Comparison of ENCODE assay signal across 8 cellular contexts in the genomic region with DNA sequence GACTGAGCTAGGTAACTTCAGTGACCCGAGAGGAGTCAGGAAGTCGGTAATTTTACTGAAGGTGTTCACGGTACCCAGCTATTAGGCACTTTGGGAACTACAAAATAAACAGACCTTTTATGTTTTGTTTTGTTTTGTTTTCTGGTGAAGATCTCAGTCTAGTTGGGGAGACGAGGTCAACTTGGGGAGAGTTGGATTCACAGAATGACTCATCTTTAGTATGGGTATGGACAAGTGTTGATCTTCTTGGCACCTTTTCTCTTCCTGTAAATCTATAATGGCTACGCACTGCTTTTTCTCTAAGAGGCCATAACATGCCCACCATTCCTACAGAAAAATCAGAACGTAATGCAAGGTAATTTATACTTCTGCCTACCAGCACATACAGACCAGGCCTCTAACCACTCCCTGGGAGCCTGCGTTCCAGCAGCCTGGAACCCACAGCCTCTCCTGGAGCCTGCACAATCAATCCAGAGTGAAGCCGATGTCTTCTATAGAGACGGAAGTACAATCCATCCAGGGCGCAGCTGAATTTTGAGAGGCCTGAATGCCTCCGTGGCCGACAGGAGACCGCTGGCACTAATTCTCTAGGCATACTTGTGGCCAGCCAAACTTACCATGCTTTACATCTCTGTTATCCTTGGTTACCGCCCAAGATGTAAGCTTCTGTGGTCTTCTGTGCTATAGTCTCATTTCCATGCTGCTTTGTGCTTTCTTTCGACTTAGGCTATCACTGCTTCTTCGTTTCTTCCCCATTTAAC. TPM values are rescaled to one million over a fixed set of nuclear protein-coding genes. Genes with fewer than 3 reads are reported as not detected.
A peak's percentile ranks its signal among the peaks of the same experiment; 100 is the strongest.
DNase-seq lines count a peak whose midpoint lies in the region; ATAC-seq and TF ChIP-seq lines count a peak whose summit lies in the region.

No MANE protein-coding gene starts in this region.

- TF ChIP-seq CTCF in gastroesophageal sphincter (IDR thresholded peaks at IDR 0.05) (no peak), parathyroid adenoma (IDR thresholded peaks at IDR 0.05) (no peak)

- H3K9me3 ChIP-seq in gastroesophageal sphincter (no peaks in the 10 kb centered on the region), parathyroid adenoma (ENCODE audit: control insufficient read depth, low read length) (no peaks in the 10 kb centered on the region)

- no peak for TF ChIP-seq POLR2A in gastroesophageal sphincter (IDR thresholded peaks at IDR 0.05)

- H3K9me3 Mint-ChIP-seq in activated T-helper 1 cell treated with anti-CD3 and anti-CD28 coated beads, Interleukin-12 subunit alpha, Interleukin-12 subunit beta, Interleukin-2, Interleukin-4 antibody, amounts not matched to agents 30 ng/mL and 10 ng/mL and 1 ng/mL, durations not matched to agents 14 hours and 24 hours and 36 hours: no peaks in the 10 kb centered on the region

- H3K4me3 ChIP-seq in gastroesophageal sphincter (peak overlapping the region; percentile 61 to 67), parathyroid adenoma (ENCODE audit: low read depth, low read length) (peak overlapping the region; percentile 91)

- H3K27ac Mint-ChIP-seq in activated T-helper 1 cell treated with anti-CD3 and anti-CD28 coated beads, Interleukin-12 subunit alpha, Interleukin-12 subunit beta, Interleukin-2, Interleukin-4 antibody, amounts not matched to agents 30 ng/mL and 10 ng/mL and 1 ng/mL, durations not matched to agents 14 hours and 24 hours and 36 hours: peak overlapping the region; percentile 97

- H3K27me3 ChIP-seq in gastroesophageal sphincter: no peaks in the 10 kb centered on the region
- no peaks in the 10 kb centered on the region for H3K27me3 ChIP-seq in parathyroid adenoma (ENCODE audit: control insufficient read depth, insufficient read depth, low read length)

- H3K36me3 ChIP-seq in gastroesophageal sphincter: peaks cover 0 to 9% of the 10 kb centered on the region in 2 donors
- no peaks in the 10 kb centered on the region for H3K36me3 ChIP-seq in parathyroid adenoma (ENCODE audit: control insufficient read depth, insufficient read depth, low read length)

- peaks cover 52% of the 10 kb centered on the region for H3K4me1 Mint-ChIP-seq in activated T-helper 1 cell treated with anti-CD3 and anti-CD28 coated beads, Interleukin-12 subunit alpha, Interleukin-12 subunit beta, Interleukin-2, Interleukin-4 antibody, amounts not matched to agents 30 ng/mL and 10 ng/mL and 1 ng/mL, durations not matched to agents 14 hours and 24 hours and 36 hours (ENCODE audit: low read depth)

- DNase-seq in D341Med (ENCODE audit: low spot score) (peak; percentile 45), KG1 (lab: John Stamatoyannopoulos, UW) (peak; percentile 7), COR-L47 (lab: John Stamatoyannopoulos, UW) (no peak)
- DNase-seq in activated T-helper 1 cell treated with anti-CD3 and anti-CD28 coated beads, Interleukin-12 subunit alpha, Interleukin-12 subunit beta, Interleukin-2, Interleukin-4 antibody, amounts not matched to agents 30 ng/mL and 10 ng/mL and 1 ng/mL, durations not matched to agents 14 hours and 24 hours and 36 hours (ENCODE audit: low spot score): no peak

- H3K27me3 Mint-ChIP-seq in activated T-helper 1 cell treated with anti-CD3 and anti-CD28 coated beads, Interleukin-12 subunit alpha, Interleukin-12 subunit beta, Interleukin-2, Interleukin-4 antibody, amounts not matched to agents 30 ng/mL and 10 ng/mL and 1 ng/mL, durations not matched to agents 14 hours and 24 hours and 36 hours (ENCODE audit: insufficient read depth): no peaks in the 10 kb centered on the region

- peak overlapping the region; percentile 92 for H3K4me2 ChIP-seq in parathyroid adenoma (ENCODE audit: low read length)

- peak overlapping the region; percentile 57 for H3K9ac ChIP-seq in parathyroid adenoma

- H2AFZ ChIP-seq in parathyroid adenoma: peak overlapping the region; percentile 91

- WGBS in gastroesophageal sphincter (ENCODE audit: low coverage in 1 of 2), 2 donors: 5 to 9% methylated on average over 15 to 16 of the region's 16 CpGs

- H3K4me3 Mint-ChIP-seq in activated T-helper 1 cell treated with anti-CD3 and anti-CD28 coated beads, Interleukin-12 subunit alpha, Interleukin-12 subunit beta, Interleukin-2, Interleukin-4 antibody, amounts not matched to agents 30 ng/mL and 10 ng/mL and 1 ng/mL, durations not matched to agents 14 hours and 24 hours and 36 hours: peak overlapping the region; percentile 98

- intact Hi-C loops in activated T-helper 1 cell treated with anti-CD3 and anti-CD28 coated beads, Interleukin-12 subunit alpha, Interleukin-12 subunit beta, Interleukin-2, Interleukin-4 antibody, amounts not matched to agents 30 ng/mL and 10 ng/mL and 1 ng/mL, durations not matched to agents 14 hours and 24 hours and 36 hours (cut with micrococcal nuclease): loop anchor here (1.0 to 5.0 kb wide), 6 partner anchors 27 to 1481 kb away; partner anchors contain the start of genes GXYLT1, IRAK4, PUS7L and TWF1

- H3K27ac ChIP-seq in gastroesophageal sphincter (peak overlapping the region; percentile 67 to 90 (median 88)), parathyroid adenoma (peak overlapping the region; percentile 77)

- H3K79me2 ChIP-seq in parathyroid adenoma: peaks cover 26% of the 10 kb centered on the region

- H3K4me1 ChIP-seq in gastroesophageal sphincter (peaks cover 11 to 44% (median 12%) of the 10 kb centered on the region in 3 donors), parathyroid adenoma (peaks cover 13% of the 10 kb centered on the region)

- no peak for TF ChIP-seq EP300 in gastroesophageal sphincter (IDR thresholded peaks at IDR 0.05)

- peaks cover 18% of the 10 kb centered on the region for H3K36me3 Mint-ChIP-seq in activated T-helper 1 cell treated with anti-CD3 and anti-CD28 coated beads, Interleukin-12 subunit alpha, Interleukin-12 subunit beta, Interleukin-2, Interleukin-4 antibody, amounts not matched to agents 30 ng/mL and 10 ng/mL and 1 ng/mL, durations not matched to agents 14 hours and 24 hours and 36 hours (ENCODE audit: low read depth)

- ATAC-seq in GM21381 (IDR thresholded peaks at IDR 0.05; ENCODE audit: unreplicated experiment) (peak; percentile 19), gastroesophageal sphincter (no peak), GM21423 (IDR thresholded peaks at IDR 0.05; ENCODE audit: unreplicated experiment) (no peak)

RNA-seq across cellular contexts. Expression of gene PPHLN1, which starts 0.7 kb away (rescaled TPM):
- total RNA-seq in activated T-helper 1 cell treated with anti-CD3 and anti-CD28 coated beads, Interleukin-12 subunit alpha, Interleukin-12 subunit beta, Interleukin-2, Interleukin-4 antibody, amounts not matched to agents 30 ng/mL and 10 ng/mL and 1 ng/mL, durations not matched to agents 14 hours and 24 hours and 36 hours: 89.2 and 90.1 TPM in 2 replicates
- 10 to 100 TPM; 43.2 to 88.9 (median 56.0) TPM for total RNA-seq in gastroesophageal sphincter

RNA-seq across cellular contexts. Expression of gene ZCRB1, which starts 0.8 kb away (rescaled TPM):
- 47.4 and 58.2 TPM in 2 replicates for total RNA-seq in activated T-helper 1 cell treated with anti-CD3 and anti-CD28 coated beads, Interleukin-12 subunit alpha, Interleukin-12 subunit beta, Interleukin-2, Interleukin-4 antibody, amounts not matched to agents 30 ng/mL and 10 ng/mL and 1 ng/mL, durations not matched to agents 14 hours and 24 hours and 36 hours
- total RNA-seq in gastroesophageal sphincter: 10 to 100 TPM; 36.5 to 79.7 (median 45.9) TPM

Comparison
In these comparisons a context has a peak if more than half of its experiments do, and no peak if none do; other contexts are left out.
1. DNase-seq: peak in D341Med (single experiment) and KG1 (single experiment); none in activated T-helper 1 cell treated with anti-CD3 and anti-CD28 coated beads, Interleukin-12 subunit alpha, Interleukin-12 subunit beta, Interleukin-2, Interleukin-4 antibody, amounts not matched to agents 30 ng/mL and 10 ng/mL and 1 ng/mL, durations not matched to agents 14 hours and 24 hours and 36 hours (single experiment) and COR-L47 (single experiment).